1 cellular context compared by ENCODE assay signal in genomic region chr19:5838437-5839311, GRCh38.
A peak's percentile ranks its signal among the peaks of the same experiment; 100 is the strongest.
TF ChIP-seq lines count a peak whose summit lies in the region.

No MANE protein-coding gene starts in this region.

TF ChIP-seq in HepG2, 621 proteins besides CTCF, POLR2A, EP300 and RAD21 (continued from another document and continues in another):
- TF ChIP-seq ZNF354B (CRISPR knock-in tag; IDR thresholded peaks at IDR 0.05) (0 out of 2 replicates have a peak, but pooled peaks have one; percentile 43), ZNF33B (CRISPR knock-in tag; IDR thresholded peaks at IDR 0.05) (0 out of 2 replicates have a peak, but pooled peaks have one; percentile 49), ZEB1 (IDR thresholded peaks at IDR 0.05; ENCODE audit: insufficient replicate concordance, low read depth) (peak; percentile 86), MTERF4 (CRISPR knock-in tag; IDR thresholded peaks at IDR 0.05) (no peak), ZFP41 (CRISPR knock-in tag; IDR thresholded peaks at IDR 0.05; ENCODE audit: borderline replicate concordance) (no peak), ZKSCAN1 (IDR thresholded peaks at IDR 0.05; ENCODE audit: low read length) (no peak), CENPX (CRISPR knock-in tag; IDR thresholded peaks at IDR 0.05) (no peak), RBM39 (IDR thresholded peaks at IDR 0.05; ENCODE audit: low read depth, low read length, poor library complexity, severe bottlenecking) (no peak), MTF2 (CRISPR knock-in tag; IDR thresholded peaks at IDR 0.05; ENCODE audit: borderline replicate concordance) (no peak), ZNF720 (CRISPR knock-in tag; IDR thresholded peaks at IDR 0.05) (no peak), ZNF343 (CRISPR knock-in tag; IDR thresholded peaks at IDR 0.05) (no peak), ZBTB1 (CRISPR knock-in tag; IDR thresholded peaks at IDR 0.05; ENCODE audit: borderline replicate concordance) (no peak; the same call in 1 of the 2 replicates), REL (CRISPR knock-in tag; conservative IDR thresholded peaks at IDR 0.05) (no peak), ZNF572 (CRISPR knock-in tag; IDR thresholded peaks at IDR 0.05) (no peak; the same call in 1 of the 2 replicates), STAT5B (CRISPR knock-in tag; IDR thresholded peaks at IDR 0.05) (no peak), ZNF451 (CRISPR knock-in tag; IDR thresholded peaks at IDR 0.05) (0 out of 2 replicates have a peak, but pooled peaks have one; percentile 49), SP4 (CRISPR knock-in tag; IDR thresholded peaks at IDR 0.05) (no peak), ZNF10 (CRISPR knock-in tag; IDR thresholded peaks at IDR 0.05; ENCODE audit: borderline replicate concordance, low read depth) (no peak), ZHX2 (IDR thresholded peaks at IDR 0.05; ENCODE audit: low read depth) (no peak), ZHX2 (CRISPR knock-in tag; IDR thresholded peaks at IDR 0.05; ENCODE audit: borderline replicate concordance) (no peak), ATF1 (CRISPR knock-in tag; IDR thresholded peaks at IDR 0.05) (no peak), ZBTB37 (CRISPR knock-in tag; IDR thresholded peaks at IDR 0.05) (no peak), GMEB1 (CRISPR knock-in tag; IDR thresholded peaks at IDR 0.05; ENCODE audit: borderline replicate concordance) (0 out of 2 replicates have a peak, but pooled peaks have one; percentile 31), TFAP4 (IDR thresholded peaks at IDR 0.05; ENCODE audit: borderline replicate concordance, low read depth) (no peak; the same call in 1 of the 2 replicates), SMAD1 (CRISPR knock-in tag; IDR thresholded peaks at IDR 0.05; ENCODE audit: borderline replicate concordance, low read depth) (0 out of 2 replicates have a peak, but pooled peaks have one; percentile 55), CENPBD1 (CRISPR knock-in tag; IDR thresholded peaks at IDR 0.05; ENCODE audit: borderline replicate concordance, low read depth) (no peak), SRSF1 (optimal IDR thresholded peaks at IDR 0.05; ENCODE audit: low read depth, low read length) (peak; percentile 72), GLI4 (CRISPR knock-in tag; IDR thresholded peaks at IDR 0.05; ENCODE audit: borderline replicate concordance) (0 out of 2 replicates have a peak, but pooled peaks have one; percentile 42), ZNF569 (CRISPR knock-in tag; IDR thresholded peaks at IDR 0.05; ENCODE audit: borderline replicate concordance) (peak; percentile 35; the same call in 1 of the 2 replicates), ZNF83 (CRISPR knock-in tag; IDR thresholded peaks at IDR 0.05; ENCODE audit: borderline replicate concordance) (0 out of 2 replicates have a peak, but pooled peaks have one; percentile 44), FOXO4 (CRISPR knock-in tag; conservative IDR thresholded peaks at IDR 0.05) (no peak), SSRP1 (CRISPR knock-in tag; IDR thresholded peaks at IDR 0.05) (no peak)
- TF ChIP-seq, protein P1, sequence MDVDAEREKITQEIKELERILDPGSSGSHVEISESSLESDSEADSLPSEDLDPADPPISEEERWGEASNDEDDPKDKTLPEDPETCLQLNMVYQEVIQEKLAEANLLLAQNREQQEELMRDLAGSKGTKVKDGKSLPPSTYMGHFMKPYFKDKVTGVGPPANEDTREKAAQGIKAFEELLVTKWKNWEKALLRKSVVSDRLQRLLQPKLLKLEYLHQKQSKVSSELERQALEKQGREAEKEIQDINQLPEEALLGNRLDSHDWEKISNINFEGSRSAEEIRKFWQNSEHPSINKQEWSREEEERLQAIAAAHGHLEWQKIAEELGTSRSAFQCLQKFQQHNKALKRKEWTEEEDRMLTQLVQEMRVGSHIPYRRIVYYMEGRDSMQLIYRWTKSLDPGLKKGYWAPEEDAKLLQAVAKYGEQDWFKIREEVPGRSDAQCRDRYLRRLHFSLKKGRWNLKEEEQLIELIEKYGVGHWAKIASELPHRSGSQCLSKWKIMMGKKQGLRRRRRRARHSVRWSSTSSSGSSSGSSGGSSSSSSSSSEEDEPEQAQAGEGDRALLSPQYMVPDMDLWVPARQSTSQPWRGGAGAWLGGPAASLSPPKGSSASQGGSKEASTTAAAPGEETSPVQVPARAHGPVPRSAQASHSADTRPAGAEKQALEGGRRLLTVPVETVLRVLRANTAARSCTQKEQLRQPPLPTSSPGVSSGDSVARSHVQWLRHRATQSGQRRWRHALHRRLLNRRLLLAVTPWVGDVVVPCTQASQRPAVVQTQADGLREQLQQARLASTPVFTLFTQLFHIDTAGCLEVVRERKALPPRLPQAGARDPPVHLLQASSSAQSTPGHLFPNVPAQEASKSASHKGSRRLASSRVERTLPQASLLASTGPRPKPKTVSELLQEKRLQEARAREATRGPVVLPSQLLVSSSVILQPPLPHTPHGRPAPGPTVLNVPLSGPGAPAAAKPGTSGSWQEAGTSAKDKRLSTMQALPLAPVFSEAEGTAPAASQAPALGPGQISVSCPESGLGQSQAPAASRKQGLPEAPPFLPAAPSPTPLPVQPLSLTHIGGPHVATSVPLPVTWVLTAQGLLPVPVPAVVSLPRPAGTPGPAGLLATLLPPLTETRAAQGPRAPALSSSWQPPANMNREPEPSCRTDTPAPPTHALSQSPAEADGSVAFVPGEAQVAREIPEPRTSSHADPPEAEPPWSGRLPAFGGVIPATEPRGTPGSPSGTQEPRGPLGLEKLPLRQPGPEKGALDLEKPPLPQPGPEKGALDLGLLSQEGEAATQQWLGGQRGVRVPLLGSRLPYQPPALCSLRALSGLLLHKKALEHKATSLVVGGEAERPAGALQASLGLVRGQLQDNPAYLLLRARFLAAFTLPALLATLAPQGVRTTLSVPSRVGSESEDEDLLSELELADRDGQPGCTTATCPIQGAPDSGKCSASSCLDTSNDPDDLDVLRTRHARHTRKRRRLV (CRISPR knock-in tag; IDR thresholded peaks at IDR 0.05), result no peak
- TF ChIP-seq, protein P2, sequence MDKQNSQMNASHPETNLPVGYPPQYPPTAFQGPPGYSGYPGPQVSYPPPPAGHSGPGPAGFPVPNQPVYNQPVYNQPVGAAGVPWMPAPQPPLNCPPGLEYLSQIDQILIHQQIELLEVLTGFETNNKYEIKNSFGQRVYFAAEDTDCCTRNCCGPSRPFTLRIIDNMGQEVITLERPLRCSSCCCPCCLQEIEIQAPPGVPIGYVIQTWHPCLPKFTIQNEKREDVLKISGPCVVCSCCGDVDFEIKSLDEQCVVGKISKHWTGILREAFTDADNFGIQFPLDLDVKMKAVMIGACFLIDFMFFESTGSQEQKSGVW (CRISPR knock-in tag; IDR thresholded peaks at IDR 0.05; ENCODE audit: borderline replicate concordance), result no peak
- TF ChIP-seq, protein P3, sequence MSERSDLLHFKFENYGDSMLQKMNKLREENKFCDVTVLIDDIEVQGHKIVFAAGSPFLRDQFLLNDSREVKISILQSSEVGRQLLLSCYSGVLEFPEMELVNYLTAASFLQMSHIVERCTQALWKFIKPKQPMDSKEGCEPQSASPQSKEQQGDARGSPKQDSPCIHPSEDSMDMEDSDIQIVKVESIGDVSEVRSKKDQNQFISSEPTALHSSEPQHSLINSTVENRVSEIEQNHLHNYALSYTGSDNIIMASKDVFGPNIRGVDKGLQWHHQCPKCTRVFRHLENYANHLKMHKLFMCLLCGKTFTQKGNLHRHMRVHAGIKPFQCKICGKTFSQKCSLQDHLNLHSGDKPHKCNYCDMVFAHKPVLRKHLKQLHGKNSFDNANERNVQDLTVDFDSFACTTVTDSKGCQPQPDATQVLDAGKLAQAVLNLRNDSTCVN (CRISPR knock-in tag; IDR thresholded peaks at IDR 0.05; ENCODE audit: borderline replicate concordance), result peak; percentile 69; the same call in 1 of the 2 replicates
- TF ChIP-seq, protein P4, sequence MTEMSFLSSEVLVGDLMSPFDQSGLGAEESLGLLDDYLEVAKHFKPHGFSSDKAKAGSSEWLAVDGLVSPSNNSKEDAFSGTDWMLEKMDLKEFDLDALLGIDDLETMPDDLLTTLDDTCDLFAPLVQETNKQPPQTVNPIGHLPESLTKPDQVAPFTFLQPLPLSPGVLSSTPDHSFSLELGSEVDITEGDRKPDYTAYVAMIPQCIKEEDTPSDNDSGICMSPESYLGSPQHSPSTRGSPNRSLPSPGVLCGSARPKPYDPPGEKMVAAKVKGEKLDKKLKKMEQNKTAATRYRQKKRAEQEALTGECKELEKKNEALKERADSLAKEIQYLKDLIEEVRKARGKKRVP (CRISPR knock-in tag; IDR thresholded peaks at IDR 0.05), result no peak
